Comparison of ENCODE assay signal across 2 cellular contexts in the genomic region with DNA sequence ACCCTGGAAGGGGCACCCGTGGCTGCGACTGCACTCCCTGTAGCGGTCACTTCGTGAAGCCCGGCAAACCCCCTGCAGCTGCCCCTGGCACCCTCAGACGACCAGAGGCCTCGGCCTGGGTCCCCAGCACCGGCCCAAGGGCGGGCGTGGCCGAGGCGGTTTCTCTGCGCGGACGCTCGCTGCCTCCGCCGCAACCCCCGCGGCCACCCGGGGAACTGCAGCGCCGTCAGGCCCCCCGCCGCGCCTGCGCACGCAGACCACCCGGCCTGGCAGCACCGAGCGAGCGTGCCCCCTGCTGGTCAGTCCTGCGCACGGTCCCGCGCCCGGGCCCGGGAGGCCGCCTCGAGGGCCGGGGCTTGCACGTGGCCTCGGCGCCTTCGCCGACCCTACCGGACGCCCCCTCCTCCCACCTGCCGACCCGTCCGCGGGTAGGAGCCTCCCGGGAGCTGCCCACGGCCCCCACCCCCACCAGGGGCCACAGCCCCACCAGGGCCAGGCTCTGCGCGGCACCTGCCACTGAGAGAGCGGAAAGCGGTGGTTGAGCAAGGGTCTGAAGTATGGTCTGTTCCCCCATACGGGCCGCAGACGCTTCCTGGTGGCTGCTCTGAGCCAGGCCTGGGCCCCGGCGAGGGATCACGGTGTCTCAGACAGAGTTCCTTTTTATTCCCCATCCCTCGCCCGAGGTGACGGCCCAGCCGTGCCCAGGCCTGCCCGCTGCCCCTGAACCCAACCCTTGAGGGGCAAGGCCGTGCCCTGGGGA.
TF ChIP-seq lines count a peak whose summit lies in the region.

No MANE protein-coding gene starts in this region.

TF ChIP-seq in HCT116, 20 proteins besides CTCF, POLR2A, EP300 and RAD21 (continued from another document):
- TF ChIP-seq, protein P1, sequence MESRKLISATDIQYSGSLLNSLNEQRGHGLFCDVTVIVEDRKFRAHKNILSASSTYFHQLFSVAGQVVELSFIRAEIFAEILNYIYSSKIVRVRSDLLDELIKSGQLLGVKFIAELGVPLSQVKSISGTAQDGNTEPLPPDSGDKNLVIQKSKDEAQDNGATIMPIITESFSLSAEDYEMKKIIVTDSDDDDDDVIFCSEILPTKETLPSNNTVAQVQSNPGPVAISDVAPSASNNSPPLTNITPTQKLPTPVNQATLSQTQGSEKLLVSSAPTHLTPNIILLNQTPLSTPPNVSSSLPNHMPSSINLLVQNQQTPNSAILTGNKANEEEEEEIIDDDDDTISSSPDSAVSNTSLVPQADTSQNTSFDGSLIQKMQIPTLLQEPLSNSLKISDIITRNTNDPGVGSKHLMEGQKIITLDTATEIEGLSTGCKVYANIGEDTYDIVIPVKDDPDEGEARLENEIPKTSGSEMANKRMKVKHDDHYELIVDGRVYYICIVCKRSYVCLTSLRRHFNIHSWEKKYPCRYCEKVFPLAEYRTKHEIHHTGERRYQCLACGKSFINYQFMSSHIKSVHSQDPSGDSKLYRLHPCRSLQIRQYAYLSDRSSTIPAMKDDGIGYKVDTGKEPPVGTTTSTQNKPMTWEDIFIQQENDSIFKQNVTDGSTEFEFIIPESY (IDR thresholded peaks at IDR 0.05; ENCODE audit: extremely low read depth, insufficient replicate concordance, low read length), result peak; percentile 23
- TF ChIP-seq, protein P2, sequence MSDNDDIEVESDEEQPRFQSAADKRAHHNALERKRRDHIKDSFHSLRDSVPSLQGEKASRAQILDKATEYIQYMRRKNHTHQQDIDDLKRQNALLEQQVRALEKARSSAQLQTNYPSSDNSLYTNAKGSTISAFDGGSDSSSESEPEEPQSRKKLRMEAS (IDR thresholded peaks at IDR 0.05), result peak; percentile 99
- no peak for TF ChIP-seq EZH2phosphoT487 (IDR thresholded peaks at IDR 0.05; ENCODE audit: borderline replicate concordance)
- no peak for TF ChIP-seq FOSL1 (IDR thresholded peaks at IDR 0.05; ENCODE audit: low read depth)
- no peak for TF ChIP-seq ZNF274 (IDR thresholded peaks at IDR 0.05; ENCODE audit: low read depth, low read length)
- TF ChIP-seq SP1 (IDR thresholded peaks at IDR 0.05; ENCODE audit: low read depth), result no peak
- no peak for TF ChIP-seq SRF (IDR thresholded peaks at IDR 0.05; ENCODE audit: low read depth)
- TF ChIP-seq TCF7L2 (IDR thresholded peaks at IDR 0.05; ENCODE audit: borderline replicate concordance, extremely low read depth, insufficient read depth, insufficient read length), result peak; percentile 32
- TF ChIP-seq SIN3A (IDR thresholded peaks at IDR 0.05; ENCODE audit: low read depth), result no peak
- peak; percentile 82 for TF ChIP-seq POLR2AphosphoS5 (IDR thresholded peaks at IDR 0.05; ENCODE audit: low read depth, low read length)
- TF ChIP-seq ATF3 (IDR thresholded peaks at IDR 0.05), result no peak
- peak; percentile 98 for TF ChIP-seq CBX3 (IDR thresholded peaks at IDR 0.05; ENCODE audit: low read depth)
- peak; percentile 35; the same call in 1 of the 2 replicates for TF ChIP-seq EGR1 (IDR thresholded peaks at IDR 0.05; ENCODE audit: low read depth)
- TF ChIP-seq JUND (IDR thresholded peaks at IDR 0.05), result no peak
- no peak for TF ChIP-seq CEBPB (IDR thresholded peaks at IDR 0.05; ENCODE audit: low read depth)
- no peak for TF ChIP-seq EZH2 (IDR thresholded peaks at IDR 0.05)
- TF ChIP-seq REST (IDR thresholded peaks at IDR 0.05; ENCODE audit: low read depth), result no peak
- TF ChIP-seq ZFX (IDR thresholded peaks at IDR 0.05), result peak; percentile 65; the same call in 1 of the 2 replicates

TF ChIP-seq in SK-N-SH treated with all-trans-retinoic acid at 6 μM for 48 hours, 23 proteins besides CTCF, POLR2A, EP300 and RAD21 (continued from another document):
- TF ChIP-seq OSR1 (CRISPR knock-in tag; IDR thresholded peaks at IDR 0.05), result no peak
- no peak for TF ChIP-seq PPARA (CRISPR knock-in tag; IDR thresholded peaks at IDR 0.05; ENCODE audit: borderline replicate concordance)
- no peak for TF ChIP-seq SNAI2 (CRISPR knock-in tag; IDR thresholded peaks at IDR 0.05)
- TF ChIP-seq, protein P3, sequence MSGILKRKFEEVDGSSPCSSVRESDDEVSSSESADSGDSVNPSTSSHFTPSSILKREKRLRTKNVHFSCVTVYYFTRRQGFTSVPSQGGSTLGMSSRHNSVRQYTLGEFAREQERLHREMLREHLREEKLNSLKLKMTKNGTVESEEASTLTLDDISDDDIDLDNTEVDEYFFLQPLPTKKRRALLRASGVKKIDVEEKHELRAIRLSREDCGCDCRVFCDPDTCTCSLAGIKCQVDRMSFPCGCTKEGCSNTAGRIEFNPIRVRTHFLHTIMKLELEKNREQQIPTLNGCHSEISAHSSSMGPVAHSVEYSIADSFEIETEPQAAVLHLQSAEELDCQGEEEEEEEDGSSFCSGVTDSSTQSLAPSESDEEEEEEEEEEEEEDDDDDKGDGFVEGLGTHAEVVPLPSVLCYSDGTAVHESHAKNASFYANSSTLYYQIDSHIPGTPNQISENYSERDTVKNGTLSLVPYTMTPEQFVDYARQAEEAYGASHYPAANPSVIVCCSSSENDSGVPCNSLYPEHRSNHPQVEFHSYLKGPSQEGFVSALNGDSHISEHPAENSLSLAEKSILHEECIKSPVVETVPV (CRISPR knock-in tag; IDR thresholded peaks at IDR 0.05), result no peak
- TF ChIP-seq ZC3H10 (CRISPR knock-in tag; IDR thresholded peaks at IDR 0.05), result no peak
- TF ChIP-seq ISL1 (CRISPR knock-in tag; IDR thresholded peaks at IDR 0.05), result no peak
- TF ChIP-seq CSDC2 (CRISPR knock-in tag; IDR thresholded peaks at IDR 0.05), result no peak
